ENCODE assay signal across 13 cellular contexts in genomic region chr5:58773744-58774441, GRCh38.
DNase-seq lines count a peak whose midpoint lies in the region; ATAC-seq, FAIRE-seq and TF ChIP-seq lines count a peak whose summit lies in the region.
"Had no signal": no experiment of that assay in that cellular context is flagged by ENCODE, and none has a peak within 500 bp of the region (broad histone marks: within the 10 kb centered on the region; RNA-seq: fewer than 3 reads in every experiment).

No MANE protein-coding gene starts in this region.

- no peak for TF ChIP-seq CTCF in pancreas (IDR thresholded peaks at IDR 0.05)

- peaks cover 10 to 33% (median 25%) of the 10 kb centered on the region in 3 donors for H3K4me1 ChIP-seq in pancreas
- H3K4me1 ChIP-seq: gastroesophageal sphincter, HAP-1 had no signal

- ATAC-seq in pancreas (peak; percentile 89 to 95 (median 92)), GM19467 (IDR thresholded peaks at IDR 0.05; ENCODE audit: unreplicated experiment) (no peak), GM18502 (IDR thresholded peaks at IDR 0.05; ENCODE audit: poor library complexity, unreplicated experiment) (no peak)
- ATAC-seq: gastroesophageal sphincter, left colon had no signal

- H3K27me3 ChIP-seq in pancreas = no peaks in the 10 kb centered on the region
- H3K27me3 ChIP-seq: gastroesophageal sphincter had no signal

- H3K4me3 ChIP-seq in pancreas = no peak overlapping the region
- H3K4me3 ChIP-seq: gastroesophageal sphincter, HAP-1 had no signal

- peak; percentile 89 for DNase-seq in NCI-H1092 treated with DMSO at 0.1 percent for 48 hours (lab: John Stamatoyannopoulos, UW)
- peak; percentile 2 for DNase-seq in NCI-H345 treated with DMSO at 0.1 percent for 48 hours (lab: John Stamatoyannopoulos, UW; ENCODE audit: unreplicated experiment)
- DNase-seq in globus pallidus (ENCODE audit: low spot score) = peak; percentile 39
- peak; percentile 69 to 89 (median 84) for DNase-seq in pancreas
- no peak for DNase-seq in NCI-H1436 (lab: John Stamatoyannopoulos, UW)
- DNase-seq: activated gamma-delta T cell treated with Interleukin-2 at 50 U/mL for 16 hours; CD4-positive, CD25-positive, alpha-beta regulatory T cell; left colon; NCI-H526 treated with DMSO at 0.1 percent for 48 hours had no signal

- no peaks in the 10 kb centered on the region for H3K9me3 ChIP-seq in pancreas
- H3K9me3 ChIP-seq: gastroesophageal sphincter, HAP-1 had no signal

- intact Hi-C loops in pancreas (cut with DNase I) = no loop called here

- no peaks in the 10 kb centered on the region for H3K36me3 ChIP-seq in pancreas
- H3K36me3 ChIP-seq: gastroesophageal sphincter, HAP-1 had no signal

- 6 to 14% methylated on average over 2 of the region's 2 CpGs for WGBS in pancreas, 2 donors

- FAIRE-seq in pancreas (lab: Jason Lieb, UNC) = no peak

- peak overlapping the region in 3 of 4 donors; percentile 45 to 68 (median 49) for H3K27ac ChIP-seq in pancreas
- H3K27ac ChIP-seq: gastroesophageal sphincter had no signal

Comparison
In these comparisons a context has a peak if more than half of its experiments do, and no peak if none do; other contexts are left out.
1. ATAC-seq: peak in pancreas (4 of 4); none in GM19467 (single experiment) and GM18502 (single experiment).